1 cellular context compared by ENCODE assay signal in genomic region chr15:67863442-67863987, GRCh38.
TF ChIP-seq lines count a peak whose summit lies in the region.

No MANE protein-coding gene starts in this region.

TF ChIP-seq in GM12878, 131 proteins besides CTCF, POLR2A, EP300 and RAD21 (continued from another document and continues in another):
- TF ChIP-seq BACH1 (IDR thresholded peaks at IDR 0.05; ENCODE audit: borderline replicate concordance) (0 out of 2 replicates have a peak, but pooled peaks have one; percentile 9), CHD1 (IDR thresholded peaks at IDR 0.05; ENCODE audit: low read depth, low read length) (no peak), LARP7 (IDR thresholded peaks at IDR 0.05) (no peak), MEF2B (IDR thresholded peaks at IDR 0.05; ENCODE audit: partially characterized antibody, poor library complexity, severe bottlenecking) (peak; percentile 95), FOXK2 (IDR thresholded peaks at IDR 0.05) (no peak), NKRF (conservative IDR thresholded peaks at IDR 0.05) (peak; percentile 32; the same call in 1 of the 2 replicates), ETV6 (conservative IDR thresholded peaks at IDR 0.05 in 1 of 2, IDR thresholded peaks at IDR 0.05 in 1 of 2; ENCODE audit: borderline replicate concordance in 1 of 2, low read depth in 1 of 2) (no peak), HDAC2 (IDR thresholded peaks at IDR 0.05) (no peak), RFX5 (IDR thresholded peaks at IDR 0.05; ENCODE audit: low read depth, low read length) (no peak), SUPT20H (IDR thresholded peaks at IDR 0.05; ENCODE audit: borderline replicate concordance, control insufficient read depth, low read depth, low read length) (no peak), ZNF24 (IDR thresholded peaks at IDR 0.05) (peak; percentile 73; the same call in 1 of the 2 replicates), ZNF687 (IDR thresholded peaks at IDR 0.05) (peak; percentile 75; the same call in 1 of the 2 replicates), NR2F1 (conservative IDR thresholded peaks at IDR 0.05) (0 out of 2 replicates have a peak, but pooled peaks have one; percentile 22), SMAD5 (IDR thresholded peaks at IDR 0.05; ENCODE audit: low read depth) (no peak), CREB1 (IDR thresholded peaks at IDR 0.05; ENCODE audit: low read depth) (no peak; the same call in 1 of the 2 replicates), NFIC (IDR thresholded peaks at IDR 0.05; ENCODE audit: low read depth, low read length) (no peak), CBX5 (IDR thresholded peaks at IDR 0.05; ENCODE audit: low read depth) (peak; percentile 34; the same call in 1 of the 2 replicates), RB1 (IDR thresholded peaks at IDR 0.05; ENCODE audit: borderline replicate concordance) (peak; percentile 65; the same call in 1 of the 2 replicates), BCLAF1 (IDR thresholded peaks at IDR 0.05) (no peak), STAT3 (IDR thresholded peaks at IDR 0.05; ENCODE audit: low read depth, low read length) (no peak), MYB (IDR thresholded peaks at IDR 0.05; ENCODE audit: borderline replicate concordance, low read depth, low read length) (no peak), RELA (IDR thresholded peaks at IDR 0.05; ENCODE audit: borderline replicate concordance, partially characterized antibody) (peak; percentile 68), KLF5 (IDR thresholded peaks at IDR 0.05; ENCODE audit: partially characterized antibody) (peak; percentile 46), SMC3 (IDR thresholded peaks at IDR 0.05; ENCODE audit: borderline replicate concordance, low read length) (peak; percentile 96), TBL1XR1 (IDR thresholded peaks at IDR 0.05; ENCODE audit: low read depth, low read length) (peak; percentile 10; the same call in 1 of the 2 replicates), WRNIP1 (IDR thresholded peaks at IDR 0.05; ENCODE audit: borderline replicate concordance, low read depth, low read length) (no peak), ZNF592 (IDR thresholded peaks at IDR 0.05) (no peak), POU2F2 (IDR thresholded peaks at IDR 0.05; ENCODE audit: borderline replicate concordance, low read depth, low read length) (peak; percentile 33; the same call in 1 of the 3 replicates), HDGF (IDR thresholded peaks at IDR 0.05) (no peak; the same call in 1 of the 2 replicates), ATF7 (IDR thresholded peaks at IDR 0.05; ENCODE audit: low read depth) (no peak), CBX3 (IDR thresholded peaks at IDR 0.05; ENCODE audit: borderline replicate concordance, low read depth) (no peak), NR2C1 (IDR thresholded peaks at IDR 0.05) (no peak), ZNF217 (IDR thresholded peaks at IDR 0.05) (no peak), SKIL (IDR thresholded peaks at IDR 0.05; ENCODE audit: low read depth, poor library complexity, severe bottlenecking) (no peak), USF1 (IDR thresholded peaks at IDR 0.05; ENCODE audit: borderline replicate concordance, extremely low read length, insufficient read depth, low read depth, low read length) (no peak), POLR2AphosphoS2 (IDR thresholded peaks at IDR 0.05; ENCODE audit: low read depth, low read length) (no peak), PAX8 (IDR thresholded peaks at IDR 0.05) (no peak), ZZZ3 (IDR thresholded peaks at IDR 0.05; ENCODE audit: control insufficient read depth, insufficient read length, low read depth) (no peak), ZBTB11 (CRISPR knock-in tag; IDR thresholded peaks at IDR 0.05) (no peak), IKZF1 (conservative IDR thresholded peaks at IDR 0.05) (peak; percentile 88), ZNF274 (IDR thresholded peaks at IDR 0.05; ENCODE audit: insufficient read depth, insufficient read length) (no peak)
